ENCODE assay signal across 8 cellular contexts in the genomic region with DNA sequence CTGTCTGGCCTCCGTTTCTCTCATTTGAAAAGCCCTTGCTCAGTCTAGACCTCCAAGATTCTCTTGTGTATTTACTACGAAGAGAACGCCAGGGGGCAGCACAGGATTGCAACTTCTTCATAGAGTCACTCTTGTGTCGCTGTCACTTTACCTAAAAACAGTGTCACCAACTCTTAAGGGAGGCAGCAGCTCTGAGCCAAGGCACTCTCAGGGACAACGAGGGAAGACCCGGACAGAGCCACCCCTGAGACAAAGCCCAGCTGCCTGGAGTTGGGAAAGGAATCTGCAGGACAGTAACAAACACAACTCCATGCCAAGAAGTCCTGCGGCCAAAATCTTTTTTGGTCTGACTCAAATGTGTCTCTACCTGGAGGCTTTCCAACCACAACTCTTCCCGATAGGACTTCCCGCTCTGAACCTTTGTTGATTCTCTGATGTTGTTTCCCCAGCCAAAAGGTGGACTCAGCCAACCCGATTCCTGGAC. TPM values are rescaled to one million over a fixed set of nuclear protein-coding genes. Genes with fewer than 3 reads are reported as not detected.
DNase-seq lines count a peak whose midpoint lies in the region; ATAC-seq, FAIRE-seq and TF ChIP-seq lines count a peak whose summit lies in the region.

No MANE protein-coding gene starts in this region.

- intact Hi-C loops in lower leg skin (cut with DNase I; ENCODE audit: low total_unique reads): loop anchor here (5.0 kb wide), 2 partner anchors 62 to 122 kb away; no protein-coding TSS in a partner anchor

- 8 to 12% methylated on average over 10 of the region's 10 CpGs for WGBS in lower leg skin, 2 donors

- DNase-seq in NCI-H510A treated with DMSO at 0.1 percent for 48 hours (lab: John Stamatoyannopoulos, UW) (peak; percentile 86), coronary artery (ENCODE audit: low spot score) (peak; percentile 86), lower leg skin (ENCODE audit: low spot score in 2 of 2) (peak; percentile 78 to 96)
- DNase-seq in activated CD4-positive, alpha-beta T cell treated with anti-CD3 and anti-CD28 coated beads for 4 hours: peak; percentile 79 to 81
- DNase-seq in stimulated activated CD4-positive, alpha-beta T cell treated with anti-CD3 and anti-CD28 coated beads, TNF-alpha, amount 100 ng/mL, for 24 hours (ENCODE audit: low read depth in 3 of 3): peak; percentile 55 to 71 (median 71)

- peak; percentile 56 for FAIRE-seq in A204.1 (lab: Jason Lieb, UNC)

- no peak for TF ChIP-seq POLR2A in lower leg skin (IDR thresholded peaks at IDR 0.05)

- ATAC-seq in GM18519 (IDR thresholded peaks at IDR 0.05; ENCODE audit: low FRiP score, unreplicated experiment) (peak; percentile 53), HG03378 (IDR thresholded peaks at IDR 0.05; ENCODE audit: unreplicated experiment) (peak; percentile 79)

- H3K4me3 ChIP-seq in coronary artery: peak overlapping the region; percentile 46
- no peak overlapping the region for H3K4me3 ChIP-seq in lower leg skin (ENCODE audit: low read depth, poor library complexity, severe bottlenecking)

- peak overlapping the region in 1 of 2 donors; percentile 85 for H3K27ac ChIP-seq in coronary artery

- TF ChIP-seq CTCF in coronary artery (IDR thresholded peaks at IDR 0.05) (peak; percentile 74), lower leg skin (IDR thresholded peaks at IDR 0.05) (peak in 1 of 3 donors; percentile 70)

RNA-seq across cellular contexts. Expression of a gene that starts 9.6 kb away (rescaled TPM):
- total RNA-seq in lower leg skin: 10 to 100 TPM in 1 of 4 donors, 1 to 10 TPM in 3; 6.8 to 13.0 (median 7.9) TPM

RNA-seq across cellular contexts. Expression of a gene that starts 9.9 kb away (rescaled TPM):
- 10 to 100 TPM in 3 of 4 donors, 1 to 10 TPM in 1; 6.4 to 30.5 (median 17.8) TPM for total RNA-seq in lower leg skin

RNA-seq across cellular contexts. Expression of a gene that starts 43.2 kb away (rescaled TPM):
- 10 to 100 TPM; 13.4 to 27.8 (median 18.9) TPM for total RNA-seq in lower leg skin

RNA-seq across cellular contexts. Expression of a gene that starts 57.6 kb away (rescaled TPM):
- total RNA-seq in lower leg skin: 10 to 100 TPM; 28.2 to 51.7 (median 48.6) TPM
